1 cellular context compared by ENCODE assay signal in the genomic region with DNA sequence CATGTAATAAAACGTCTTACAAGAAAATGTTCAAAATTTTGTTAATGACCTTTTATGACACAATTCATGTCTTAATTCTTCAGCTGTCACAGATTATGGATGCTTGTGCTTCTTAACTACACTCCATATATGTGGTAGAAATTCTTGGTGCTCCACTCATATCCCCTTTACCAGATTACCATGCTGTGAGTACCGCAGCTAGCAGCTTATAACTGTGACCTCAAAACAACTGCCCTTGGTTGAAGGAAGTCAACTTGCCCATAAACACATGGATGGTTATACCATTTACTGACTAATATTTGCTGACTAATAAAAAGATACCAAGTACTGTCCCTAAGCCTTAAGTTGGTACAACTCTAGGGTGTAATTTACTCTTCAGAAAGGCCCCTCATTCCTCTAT.
TF ChIP-seq lines count a peak whose summit lies in the region.

No MANE protein-coding gene starts in this region.

TF ChIP-seq in GM23338, 12 proteins besides CTCF, POLR2A, EP300 and RAD21 (continued from another document):
- TF ChIP-seq, protein P1, sequence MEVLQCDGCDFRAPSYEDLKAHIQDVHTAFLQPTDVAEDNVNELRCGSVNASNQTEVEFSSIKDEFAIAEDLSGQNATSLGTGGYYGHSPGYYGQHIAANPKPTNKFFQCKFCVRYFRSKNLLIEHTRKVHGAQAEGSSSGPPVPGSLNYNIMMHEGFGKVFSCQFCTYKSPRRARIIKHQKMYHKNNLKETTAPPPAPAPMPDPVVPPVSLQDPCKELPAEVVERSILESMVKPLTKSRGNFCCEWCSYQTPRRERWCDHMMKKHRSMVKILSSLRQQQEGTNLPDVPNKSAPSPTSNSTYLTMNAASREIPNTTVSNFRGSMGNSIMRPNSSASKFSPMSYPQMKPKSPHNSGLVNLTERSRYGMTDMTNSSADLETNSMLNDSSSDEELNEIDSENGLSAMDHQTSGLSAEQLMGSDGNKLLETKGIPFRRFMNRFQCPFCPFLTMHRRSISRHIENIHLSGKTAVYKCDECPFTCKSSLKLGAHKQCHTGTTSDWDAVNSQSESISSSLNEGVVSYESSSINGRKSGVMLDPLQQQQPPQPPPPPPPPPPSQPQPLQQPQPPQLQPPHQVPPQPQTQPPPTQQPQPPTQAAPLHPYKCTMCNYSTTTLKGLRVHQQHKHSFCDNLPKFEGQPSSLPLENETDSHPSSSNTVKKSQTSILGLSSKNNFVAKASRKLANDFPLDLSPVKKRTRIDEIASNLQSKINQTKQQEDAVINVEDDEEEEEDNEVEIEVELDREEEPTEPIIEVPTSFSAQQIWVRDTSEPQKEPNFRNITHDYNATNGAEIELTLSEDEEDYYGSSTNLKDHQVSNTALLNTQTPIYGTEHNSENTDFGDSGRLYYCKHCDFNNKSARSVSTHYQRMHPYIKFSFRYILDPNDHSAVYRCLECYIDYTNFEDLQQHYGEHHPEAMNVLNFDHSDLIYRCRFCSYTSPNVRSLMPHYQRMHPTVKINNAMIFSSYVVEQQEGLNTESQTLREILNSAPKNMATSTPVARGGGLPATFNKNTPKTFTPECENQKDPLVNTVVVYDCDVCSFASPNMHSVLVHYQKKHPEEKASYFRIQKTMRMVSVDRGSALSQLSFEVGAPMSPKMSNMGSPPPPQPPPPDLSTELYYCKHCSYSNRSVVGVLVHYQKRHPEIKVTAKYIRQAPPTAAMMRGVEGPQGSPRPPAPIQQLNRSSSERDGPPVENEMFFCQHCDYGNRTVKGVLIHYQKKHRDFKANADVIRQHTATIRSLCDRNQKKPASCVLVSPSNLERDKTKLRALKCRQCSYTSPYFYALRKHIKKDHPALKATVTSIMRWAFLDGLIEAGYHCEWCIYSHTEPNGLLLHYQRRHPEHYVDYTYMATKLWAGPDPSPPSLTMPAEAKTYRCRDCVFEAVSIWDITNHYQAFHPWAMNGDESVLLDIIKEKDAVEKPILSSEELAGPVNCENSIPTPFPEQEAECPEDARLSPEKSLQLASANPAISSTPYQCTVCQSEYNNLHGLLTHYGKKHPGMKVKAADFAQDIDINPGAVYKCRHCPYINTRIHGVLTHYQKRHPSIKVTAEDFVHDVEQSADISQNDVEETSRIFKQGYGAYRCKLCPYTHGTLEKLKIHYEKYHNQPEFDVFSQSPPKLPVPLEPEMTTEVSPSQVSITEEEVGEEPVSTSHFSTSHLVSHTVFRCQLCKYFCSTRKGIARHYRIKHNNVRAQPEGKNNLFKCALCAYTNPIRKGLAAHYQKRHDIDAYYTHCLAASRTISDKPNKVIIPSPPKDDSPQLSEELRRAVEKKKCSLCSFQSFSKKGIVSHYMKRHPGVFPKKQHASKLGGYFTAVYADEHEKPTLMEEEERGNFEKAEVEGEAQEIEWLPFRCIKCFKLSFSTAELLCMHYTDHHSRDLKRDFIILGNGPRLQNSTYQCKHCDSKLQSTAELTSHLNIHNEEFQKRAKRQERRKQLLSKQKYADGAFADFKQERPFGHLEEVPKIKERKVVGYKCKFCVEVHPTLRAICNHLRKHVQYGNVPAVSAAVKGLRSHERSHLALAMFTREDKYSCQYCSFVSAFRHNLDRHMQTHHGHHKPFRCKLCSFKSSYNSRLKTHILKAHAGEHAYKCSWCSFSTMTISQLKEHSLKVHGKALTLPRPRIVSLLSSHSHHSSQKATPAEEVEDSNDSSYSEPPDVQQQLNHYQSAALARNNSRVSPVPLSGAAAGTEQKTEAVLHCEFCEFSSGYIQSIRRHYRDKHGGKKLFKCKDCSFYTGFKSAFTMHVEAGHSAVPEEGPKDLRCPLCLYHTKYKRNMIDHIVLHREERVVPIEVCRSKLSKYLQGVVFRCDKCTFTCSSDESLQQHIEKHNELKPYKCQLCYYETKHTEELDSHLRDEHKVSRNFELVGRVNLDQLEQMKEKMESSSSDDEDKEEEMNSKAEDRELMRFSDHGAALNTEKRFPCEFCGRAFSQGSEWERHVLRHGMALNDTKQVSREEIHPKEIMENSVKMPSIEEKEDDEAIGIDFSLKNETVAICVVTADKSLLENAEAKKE (CRISPR knock-in tag; IDR thresholded peaks at IDR 0.05) = no peak
- no peak for TF ChIP-seq EZH2 (IDR thresholded peaks at IDR 0.05; ENCODE audit: low read depth, unreplicated experiment)
TF ChIP-seq in GM23338: peak in this region for 0.
